35 cellular contexts compared by ENCODE assay signal in the genomic region with DNA sequence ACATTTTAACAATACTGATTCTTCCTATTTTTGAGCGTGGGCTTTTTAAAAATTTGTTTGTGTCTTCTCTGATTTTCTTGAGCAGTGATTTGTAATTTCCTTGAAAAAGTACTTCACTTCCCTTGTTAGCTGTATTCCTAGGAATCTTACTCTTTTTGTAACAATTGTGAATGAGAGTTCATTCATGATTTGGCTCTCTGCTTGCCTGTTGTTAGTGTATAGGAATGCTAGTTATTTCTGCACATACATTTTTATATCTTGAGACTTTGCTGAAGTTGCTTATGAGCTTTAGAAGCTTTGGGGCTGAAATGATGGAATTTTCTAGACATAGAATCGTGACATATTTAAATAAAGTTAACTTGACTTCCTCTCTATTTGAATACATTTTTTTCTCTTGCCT.
"Had no signal": no experiment of that assay in that cellular context is flagged by ENCODE, and none has a peak within 500 bp of the region (broad histone marks: within the 10 kb centered on the region; RNA-seq: fewer than 3 reads in every experiment).

No MANE protein-coding gene starts in this region.

- H3K9me3 ChIP-seq: MG63 had no signal

- H3K27ac ChIP-seq: KMS-11 had no signal

- H3K4me2 ChIP-seq: KMS-11 had no signal

- H3K36me3 ChIP-seq: MG63 had no signal

- H3K9ac ChIP-seq: KMS-11 had no signal

- H3K4me3 ChIP-seq: MG63 had no signal

- DNase-seq: Karpas-422, Kasumi-1, KBM-7, KG1, MG63, MM.1S, MV-4-11, NCI-H1048, NCI-H1092, NCI-H1092 treated with DMSO at 0.1 percent for 48 hours, NCI-H1105, NCI-H1105 treated with DMSO at 0.1 percent for 48 hours, NCI-H1417, NCI-H1417 treated with DMSO at 0.1 percent for 48 hours, NCI-H1436, NCI-H1436 treated with DMSO at 0.1 percent for 48 hours, NCI-H146, NCI-H1694, NCI-H1694 treated with DMSO at 0.1 percent for 48 hours, NCI-H187, NCI-H187 treated with DMSO at 0.1 percent for 48 hours, NCI-H1930, NCI-H2029, NCI-H2029 treated with DMSO at 0.1 percent for 48 hours, NCI-H2081, NCI-H2081 treated with DMSO at 0.1 percent for 48 hours, NCI-H2107, NCI-H2171, NCI-H2171 treated with DMSO at 0.1 percent for 48 hours, NCI-H2227 treated with DMSO at 0.1 percent for 48 hours, NCI-H226, NCI-H345, NCI-H446, NCI-H446 treated with DMSO at 0.1 percent for 48 hours had no signal

- H3K27me3 ChIP-seq: MG63 had no signal
